In the genomic region with DNA sequence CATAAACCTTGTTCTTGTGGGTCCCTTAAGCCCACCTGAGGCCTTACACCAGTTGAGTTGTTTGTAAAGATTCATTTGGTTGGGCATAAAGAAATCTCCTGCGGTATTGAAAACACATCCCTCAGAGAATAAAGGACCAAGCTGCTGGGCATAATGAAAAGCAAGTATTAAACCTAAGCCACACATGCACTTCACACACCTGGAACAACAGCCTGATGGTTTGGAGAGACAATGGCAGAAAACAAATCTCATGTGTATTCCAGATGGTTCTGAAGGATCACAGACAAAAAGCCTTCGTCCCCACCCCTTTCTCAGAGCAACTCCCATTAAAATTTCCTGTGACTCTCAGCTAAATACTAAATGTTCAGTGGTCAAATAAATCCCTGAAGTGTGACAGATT, we compare ENCODE assay signal across 16 cellular contexts.
DNase-seq lines count a peak whose midpoint lies in the region; ATAC-seq lines count a peak whose summit lies in the region.
"Had no signal": no experiment of that assay in that cellular context is flagged by ENCODE, and none has a peak within 500 bp of the region (broad histone marks: within the 10 kb centered on the region; RNA-seq: fewer than 3 reads in every experiment).

No MANE protein-coding gene starts in this region.

- no peak for ATAC-seq in HG03378 (IDR thresholded peaks at IDR 0.05; ENCODE audit: unreplicated experiment)
- ATAC-seq: HCT116, T-helper 17 cell had no signal

- DNase-seq in NCI-H82 (lab: John Stamatoyannopoulos, UW), result peak; percentile 40
- no peak for DNase-seq in NCI-H82 treated with DMSO at 0.1 percent for 48 hours (lab: John Stamatoyannopoulos, UW; ENCODE audit: unreplicated experiment)
- peak; percentile 14 to 73 for DNase-seq in NCI-H1930 (lab: John Stamatoyannopoulos, UW)
- peak; percentile 82 for DNase-seq in NCI-H748 (lab: John Stamatoyannopoulos, UW; ENCODE audit: unreplicated experiment)
- DNase-seq in activated CD8-positive, alpha-beta memory T cell treated with anti-CD3 and anti-CD28 coated beads for 24 hours, result no peak
- DNase-seq in NCI-H526 (lab: John Stamatoyannopoulos, UW), result no peak
- DNase-seq: ACHN, AML-193, DMS 273 treated with DMSO at 0.1 percent for 48 hours, NCI-H1105 treated with DMSO at 0.1 percent for 48 hours, NCI-H226, RPMI8226, SJCRH30, T-helper 17 cell had no signal

Comparison
In these comparisons a context has a peak if more than half of its experiments do, and no peak if none do; other contexts are left out.
1. DNase-seq: peak in NCI-H82 (single experiment), NCI-H1930 (2 of 2) and NCI-H748 (single experiment); none in NCI-H82 treated with DMSO at 0.1 percent for 48 hours (single experiment), activated CD8-positive, alpha-beta memory T cell treated with anti-CD3 and anti-CD28 coated beads for 24 hours (single experiment) and NCI-H526 (0 of 2).